Comparison of ENCODE assay signal across 8 cellular contexts in the genomic region with DNA sequence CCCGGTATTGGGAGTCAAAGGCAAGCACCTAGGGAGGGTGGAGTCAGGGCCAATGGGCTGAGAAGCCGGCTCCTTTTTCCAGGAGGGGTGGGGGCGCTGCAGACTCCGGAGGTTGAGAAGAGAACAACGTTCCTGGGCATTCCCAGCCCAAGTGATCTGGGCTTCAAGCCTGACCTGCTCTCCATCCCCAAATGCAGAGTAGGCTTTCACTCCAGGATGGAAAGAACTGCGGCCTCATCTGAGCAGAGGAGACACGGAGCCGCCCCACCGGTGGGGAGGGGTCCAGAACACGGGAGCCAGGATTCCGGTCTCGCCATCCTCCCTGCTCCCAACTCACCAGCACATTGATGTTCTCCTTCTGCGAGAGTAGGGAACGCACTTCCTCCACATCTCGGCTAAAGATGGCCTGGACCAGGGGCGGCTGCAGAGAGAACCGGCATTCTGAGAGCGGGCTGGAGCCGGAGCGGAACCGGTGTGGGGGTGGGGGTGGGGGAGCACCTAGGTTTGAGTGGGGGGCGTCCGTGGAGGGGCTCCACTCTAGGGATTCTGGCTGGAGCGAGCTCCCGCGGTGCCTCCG. TPM values are rescaled to one million over a fixed set of nuclear protein-coding genes. Genes with fewer than 3 reads are reported as not detected.
DNase-seq lines count a peak whose midpoint lies in the region; ATAC-seq lines count a peak whose summit lies in the region.

No MANE protein-coding gene starts in this region.

- no peak overlapping the region for H3K27ac ChIP-seq in aorta (ENCODE audit: low read depth in 1 of 2, low read length in 2 of 2)

- 0 to 1% methylated on average over 25 to 27 of the region's 27 CpGs for WGBS in aorta, 2 donors

- intact Hi-C loops in aorta (cut with DNase I), result loop anchor here in 1 of 2 donors (2.0 to 5.0 kb wide), 2 partner anchors 35 to 67 kb away; partner anchors contain the start of genes NABP2 and RNF41

- H3K4me3 ChIP-seq in mononuclear cell (ENCODE audit: low read length) (peak overlapping the region; percentile 66), aorta (ENCODE audit: low read length in 2 of 2) (peak overlapping the region; percentile 99 to 100)

- H3K4me1 ChIP-seq in mononuclear cell (ENCODE audit: insufficient read depth, low read length), result peaks cover 27% of the 10 kb centered on the region
- H3K4me1 ChIP-seq in aorta (ENCODE audit: control insufficient read depth in 1 of 2, insufficient read depth in 2 of 2, low read length in 2 of 2), result peaks cover 0 to 3% of the 10 kb centered on the region in 2 donors

- H3K9me3 ChIP-seq in mononuclear cell (ENCODE audit: low read depth, low read length) (no peaks in the 10 kb centered on the region), aorta (ENCODE audit: control insufficient read depth, low read length) (no peaks in the 10 kb centered on the region)

- ATAC-seq in HG02759 (IDR thresholded peaks at IDR 0.05; ENCODE audit: unreplicated experiment) (peak; percentile 19), aorta (ENCODE audit: low FRiP score) (peak; percentile 30), GM21528 (IDR thresholded peaks at IDR 0.05; ENCODE audit: low FRiP score, unreplicated experiment) (no peak)

- peak; percentile 63 for DNase-seq in DMS 273 (lab: John Stamatoyannopoulos, UW; ENCODE audit: unreplicated experiment)
- no peak for DNase-seq in DMS 273 treated with DMSO at 0.1 percent for 48 hours (lab: John Stamatoyannopoulos, UW)
- DNase-seq in OCI-M1 (lab: John Stamatoyannopoulos, UW), result peak; percentile 59
- peak; percentile 77 for DNase-seq in ecto neural progenitor cell (ENCODE audit: low spot score)
- DNase-seq in aorta, result no peak

- no peaks in the 10 kb centered on the region for H3K27me3 ChIP-seq in mononuclear cell (ENCODE audit: insufficient read depth, low read length)
- no peaks in the 10 kb centered on the region for H3K27me3 ChIP-seq in aorta (ENCODE audit: control insufficient read depth in 1 of 2, insufficient read depth in 2 of 2, low read length in 1 of 2)

- H3K36me3 ChIP-seq in aorta (ENCODE audit: control insufficient read depth in 1 of 2, insufficient read depth in 2 of 2, low read length in 1 of 2), result peaks cover 0 to 11% of the 10 kb centered on the region in 2 donors

RNA-seq across cellular contexts. Expression of gene ANKRD52, which starts 0.6 kb away (rescaled TPM):
- total RNA-seq in mononuclear cell, result 8.4 TPM
- 10 to 100 TPM; 30.5 to 37.9 TPM for total RNA-seq in aorta
- 1 to 10 TPM; 4.4 to 9.3 TPM for polyA plus RNA-seq in aorta

RNA-seq across cellular contexts. Expression of gene COQ10A, which starts 9.2 kb away (rescaled TPM):
- total RNA-seq in mononuclear cell, result 14.8 TPM
- total RNA-seq in aorta, result 10 to 100 TPM; 11.1 to 11.2 TPM
- polyA plus RNA-seq in aorta, result 10 to 100 TPM; 11.9 to 18.9 TPM

RNA-seq across cellular contexts. Expression of gene SLC39A5, which starts 27.7 kb away (rescaled TPM):
- not detected for total RNA-seq in mononuclear cell
- total RNA-seq in aorta, result not detected
- 10 to 100 TPM in 1 of 2 donors, 1 to 10 TPM in 1; 1.1 to 21.4 TPM for polyA plus RNA-seq in aorta

RNA-seq across cellular contexts. Expression of gene NABP2, which starts 33.4 kb away (rescaled TPM):
- total RNA-seq in mononuclear cell, result 8.9 TPM
- total RNA-seq in aorta, result 10 to 100 TPM; 18.6 to 19.7 TPM
- polyA plus RNA-seq in aorta, result 10 to 100 TPM; 25.7 to 28.6 TPM

RNA-seq across cellular contexts. Expression of gene RNF41, which starts 35.9 kb away (rescaled TPM):
- total RNA-seq in mononuclear cell (34.3 TPM), aorta (10 to 100 TPM; 50.9 to 61.4 TPM)
- polyA plus RNA-seq in aorta, result 10 to 100 TPM; 32.9 to 39.3 TPM

Comparison
In these comparisons a context has a peak if more than half of its experiments do, and no peak if none do; other contexts are left out.
1. DNase-seq: peak in DMS 273 (single experiment), OCI-M1 (single experiment) and ecto neural progenitor cell (single experiment); none in DMS 273 treated with DMSO at 0.1 percent for 48 hours (single experiment) and aorta (0 of 2).